Comparison of ENCODE assay signal across 17 cellular contexts in genomic region chr6:122180132-122180531, GRCh38.
DNase-seq lines count a peak whose midpoint lies in the region; ATAC-seq, FAIRE-seq and TF ChIP-seq lines count a peak whose summit lies in the region.
"Had no signal": no experiment of that assay in that cellular context is flagged by ENCODE, and none has a peak within 500 bp of the region (broad histone marks: within the 10 kb centered on the region; RNA-seq: fewer than 3 reads in every experiment).

No MANE protein-coding gene starts in this region.

- H3K9ac ChIP-seq in H9 (ENCODE audit: extremely low read depth, insufficient read length, low read length), result no peak overlapping the region
- H3K9ac ChIP-seq: KMS-11 had no signal

- no peaks in the 10 kb centered on the region for H3K27me3 Mint-ChIP-seq in H9 (ENCODE audit: low read depth)
- H3K27me3 Mint-ChIP-seq: activated T-cell treated with anti-CD3 and anti-CD28 coated beads, Interleukin-2, amount 50 U/mL, for 24 hours; B cell had no signal

- no peak overlapping the region for H3T11ph ChIP-seq in H9 (ENCODE audit: low read length)

- H4K20me1 ChIP-seq in H9 (ENCODE audit: control insufficient read depth, insufficient read depth, insufficient read length), result no peaks in the 10 kb centered on the region

- TF ChIP-seq CTCF in A549 (IDR thresholded peaks at IDR 0.05) (no peak), H9 (conservative IDR thresholded peaks at IDR 0.05) (peak; percentile 34; the same call in 1 of the 3 replicates), left ventricle myocardium inferior (IDR thresholded peaks at IDR 0.05; ENCODE audit: borderline replicate concordance) (peak; percentile 38)

- no peak overlapping the region for H4K8ac ChIP-seq in H9 (replicated peaks; ENCODE audit: insufficient read length, low read depth, low read length)

- no peak overlapping the region for H3K4me3 ChIP-seq in A549
- H3K4me3 ChIP-seq in left ventricle myocardium inferior, result no peak overlapping the region

- H3K4me1 ChIP-seq in A549, result no peaks in the 10 kb centered on the region
- no peaks in the 10 kb centered on the region for H3K4me1 ChIP-seq in H9 (ENCODE audit: insufficient read depth, low read length)
- H3K4me1 ChIP-seq in left ventricle myocardium inferior, result peaks cover 16% of the 10 kb centered on the region

- POLR2A ChIA-PET in A549 (lab: Yijun Ruan, JAX), result no interaction called here

- no peak for TF ChIP-seq EP300 in A549 (IDR thresholded peaks at IDR 0.05)

- H3K56ac ChIP-seq in H9 (ENCODE audit: insufficient read length, low read depth, low read length), result no peak overlapping the region

- H3K27ac ChIP-seq in A549 (no peak overlapping the region), H9 (ENCODE audit: insufficient read length, low read depth, low read length) (no peak overlapping the region), left ventricle myocardium inferior (replicated peaks) (no peak overlapping the region)
- H3K27ac ChIP-seq: KMS-11 had no signal

- ATAC-seq in A549 (no peak), left lobe of liver (no peak), GM19328 (IDR thresholded peaks at IDR 0.05; ENCODE audit: unreplicated experiment) (no peak)

- no peak overlapping the region for H2BK5ac ChIP-seq in H9 (ENCODE audit: insufficient read length, low read length)

- H4K91ac ChIP-seq in H9 (ENCODE audit: insufficient read length, low read depth, low read length), result no peak overlapping the region

- H3K23me2 ChIP-seq in H9 (ENCODE audit: insufficient read length, low read depth, low read length, poor library complexity, severe bottlenecking), result no peaks in the 10 kb centered on the region

- H2AFZ ChIP-seq in H9 (ENCODE audit: low read length), result no peak overlapping the region

- CTCF ChIA-PET in A549 (lab: Yijun Ruan, JAX), result interaction anchor here (0.7 to 1.5 kb wide), 2 partner anchors 749 to 754 kb away, joined by 4 read pairs; no protein-coding TSS in a partner anchor

- 5% methylated on average over 1 of the region's 1 CpG for WGBS in A549 (ENCODE audit: missing lambda C conversion rate)
- no CpG with 5 or more reads among the region's 1 CpG for WGBS in H9 (ENCODE audit: extremely low coverage, insufficient read length, low lambda C conversion rate)

- no peak overlapping the region for H3K23ac ChIP-seq in H9 (ENCODE audit: insufficient read length, low read depth, low read length)

- H3K4me3 Mint-ChIP-seq in H9, result no peak overlapping the region
- H3K4me3 Mint-ChIP-seq: activated T-cell treated with anti-CD3 and anti-CD28 coated beads, Interleukin-2, amount 50 U/mL, for 24 hours; B cell had no signal

- H3K18ac ChIP-seq in H9 (ENCODE audit: insufficient read length, low read depth, low read length), result no peak overlapping the region

- DNase-seq in A549 (ENCODE audit: low read depth in 1 of 2, low spot score in 1 of 2) (no peak), H9 (no peak), astrocyte of the hippocampus (ENCODE audit: low read depth, low spot score) (peak; percentile 22), left ventricle myocardium inferior (no peak), left lobe of liver (ENCODE audit: low spot score) (no peak), epidermal melanocyte (ENCODE audit: insufficient read length, low spot score) (no peak), posterior cingulate gyrus (no peak)
- DNase-seq: activated CD4-positive, CD25-positive, alpha-beta regulatory T cell; activated T-cell treated with anti-CD3 and anti-CD28 coated beads, Interleukin-2, amount 50 U/mL, for 24 hours; amniotic stem cell; effector CD8-positive, alpha-beta T cell; NCI-H187 treated with DMSO at 0.1 percent for 48 hours; stimulated activated CD4-positive, alpha-beta T cell treated with anti-CD3 and anti-CD28 coated beads, Interleukin-4, amount 100 ng/mL, for 24 hours; stimulated activated naive CD4-positive, alpha-beta T cell had no signal

- peak in 1 of 2 experiments; percentile 18; a peak in 2 of 5 replicates for TF ChIP-seq RAD21 in A549 (conservative IDR thresholded peaks at IDR 0.05 in 1 of 2, IDR thresholded peaks at IDR 0.05 in 1 of 2)

- H3K9me3 ChIP-seq in A549 (no peaks in the 10 kb centered on the region), H9 (ENCODE audit: control insufficient read depth, low read depth, low read length) (no peaks in the 10 kb centered on the region), left ventricle myocardium inferior (replicated peaks) (no peaks in the 10 kb centered on the region)

- no peaks in the 10 kb centered on the region for H3K79me1 ChIP-seq in H9 (ENCODE audit: insufficient read depth, low read depth, low read length, poor library complexity, severe bottlenecking)

- H4K5ac ChIP-seq in H9 (ENCODE audit: insufficient read length, low read depth, low read length), result no peak overlapping the region

- no peak for FAIRE-seq in A549 (lab: Jason Lieb, UNC)

- no peak overlapping the region for H2BK15ac ChIP-seq in H9 (ENCODE audit: low read depth, low read length)

- H3K27ac Mint-ChIP-seq in H9, result no peak overlapping the region
- H3K27ac Mint-ChIP-seq: activated T-cell treated with anti-CD3 and anti-CD28 coated beads, Interleukin-2, amount 50 U/mL, for 24 hours; B cell had no signal

- no peaks in the 10 kb centered on the region for H3K79me2 ChIP-seq in H9 (ENCODE audit: insufficient read depth, low read length)

- TF ChIP-seq POLR2A in A549 (IDR thresholded peaks at IDR 0.05; ENCODE audit: low read length), result no peak

- H2BK12ac ChIP-seq in H9 (ENCODE audit: insufficient read length, low read depth, low read length), result no peak overlapping the region

- no peaks in the 10 kb centered on the region for H3K9me3 Mint-ChIP-seq in H9
- H3K9me3 Mint-ChIP-seq: activated T-cell treated with anti-CD3 and anti-CD28 coated beads, Interleukin-2, amount 50 U/mL, for 24 hours had no signal

- no peaks in the 10 kb centered on the region for H3K36me3 Mint-ChIP-seq in H9 (ENCODE audit: insufficient read depth in 1 of 3, low read depth in 3 of 3)

- H3K27me3 ChIP-seq in H9 (ENCODE audit: insufficient read depth, low read length), result no peaks in the 10 kb centered on the region
- H3K27me3 ChIP-seq in left ventricle myocardium inferior (ENCODE audit: low read depth), result no peaks in the 10 kb centered on the region

- intact Hi-C loops in left ventricle myocardium inferior (cut with micrococcal nuclease) (loop anchor here (5.0 kb wide), 1 partner anchor 748 kb away; no protein-coding TSS in a partner anchor), posterior cingulate gyrus (cut with DNase I) (loop anchor here (5.0 to 10.0 kb wide), 2 partner anchors 145 to 748 kb away; no protein-coding TSS in a partner anchor)

- no peaks in the 10 kb centered on the region for H3K36me3 ChIP-seq in left ventricle myocardium inferior

- peaks cover 10 to 13% of the 10 kb centered on the region in 2 experiments for H3K4me1 Mint-ChIP-seq in H9
- H3K4me1 Mint-ChIP-seq: B cell had no signal

- no peak overlapping the region for H3K14ac ChIP-seq in H9 (ENCODE audit: insufficient read depth, low read length)

- no peak overlapping the region for H2BK20ac ChIP-seq in H9 (ENCODE audit: low read depth, low read length, poor library complexity, severe bottlenecking)

- no peak overlapping the region for H2BK120ac ChIP-seq in H9 (ENCODE audit: low read depth, low read length, poor library complexity, severe bottlenecking)

- H3K4me2 ChIP-seq in A549 (no peak overlapping the region), H9 (ENCODE audit: insufficient read depth, insufficient read length, low read length) (no peak overlapping the region)
- H3K4me2 ChIP-seq: KMS-11 had no signal

- no peak overlapping the region for H2AK5ac ChIP-seq in H9 (ENCODE audit: insufficient read length, low read length)

- H3K4ac ChIP-seq in H9 (ENCODE audit: low read depth, low read length), result no peak overlapping the region

TF ChIP-seq in A549, 52 proteins besides CTCF, POLR2A, EP300 and RAD21:
- TF ChIP-seq RARB (CRISPR knock-in tag; IDR thresholded peaks at IDR 0.05) (no peak), SMC3 (IDR thresholded peaks at IDR 0.05) (0 out of 3 replicates have a peak, but pooled peaks have one; percentile 9)
